ENCODE assay signal across 8 cellular contexts in the genomic region with DNA sequence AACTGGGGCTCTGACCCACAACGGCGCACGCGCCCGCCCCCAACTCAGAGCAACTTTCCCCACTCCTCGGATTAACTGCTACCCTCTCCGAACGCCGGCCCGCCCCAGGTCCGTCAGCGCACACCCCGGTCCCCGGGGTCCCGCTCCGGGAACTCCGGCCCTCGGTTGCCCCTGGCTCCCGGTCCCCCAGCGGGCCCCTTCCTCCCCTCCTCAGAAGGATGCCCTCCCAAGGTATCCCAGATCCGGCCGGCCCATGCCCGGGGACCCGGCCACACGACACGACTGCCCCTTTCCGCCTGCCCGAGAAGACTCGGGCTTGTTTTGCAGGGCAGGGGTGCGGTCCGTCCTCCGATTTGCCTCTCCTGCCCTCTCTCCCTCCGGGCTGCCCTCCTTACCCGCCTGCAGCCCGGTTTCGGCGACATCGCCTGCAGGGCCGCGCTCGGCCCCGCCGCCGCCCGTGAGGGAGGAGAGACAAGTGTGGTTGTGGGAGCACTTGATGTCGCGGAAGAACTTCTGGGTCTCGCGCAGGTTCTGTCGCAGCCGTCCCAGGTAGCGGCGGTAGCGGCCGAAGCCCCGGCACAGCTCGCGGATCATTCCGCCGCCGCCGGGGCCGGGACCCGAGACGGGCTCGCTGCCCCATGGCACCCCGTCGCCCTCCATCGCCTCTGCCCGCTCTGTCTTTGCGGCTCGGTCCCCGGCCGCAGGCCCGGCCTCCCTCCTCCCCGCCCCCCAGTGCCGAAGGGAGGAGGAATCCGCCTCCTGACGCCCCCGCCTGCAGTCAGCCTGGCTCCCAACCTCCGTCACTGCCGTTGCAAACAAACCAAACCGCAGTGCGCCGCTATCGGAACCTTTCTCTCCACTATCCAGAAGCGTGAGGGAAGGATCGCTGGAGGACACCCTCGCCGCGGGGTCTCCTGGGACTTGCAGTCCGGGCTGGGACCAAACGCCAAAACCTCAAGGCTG. TPM values are rescaled to one million over a fixed set of nuclear protein-coding genes. Genes with fewer than 3 reads are reported as not detected.
DNase-seq lines count a peak whose midpoint lies in the region; ATAC-seq and TF ChIP-seq lines count a peak whose summit lies in the region.

A gene with protein sequence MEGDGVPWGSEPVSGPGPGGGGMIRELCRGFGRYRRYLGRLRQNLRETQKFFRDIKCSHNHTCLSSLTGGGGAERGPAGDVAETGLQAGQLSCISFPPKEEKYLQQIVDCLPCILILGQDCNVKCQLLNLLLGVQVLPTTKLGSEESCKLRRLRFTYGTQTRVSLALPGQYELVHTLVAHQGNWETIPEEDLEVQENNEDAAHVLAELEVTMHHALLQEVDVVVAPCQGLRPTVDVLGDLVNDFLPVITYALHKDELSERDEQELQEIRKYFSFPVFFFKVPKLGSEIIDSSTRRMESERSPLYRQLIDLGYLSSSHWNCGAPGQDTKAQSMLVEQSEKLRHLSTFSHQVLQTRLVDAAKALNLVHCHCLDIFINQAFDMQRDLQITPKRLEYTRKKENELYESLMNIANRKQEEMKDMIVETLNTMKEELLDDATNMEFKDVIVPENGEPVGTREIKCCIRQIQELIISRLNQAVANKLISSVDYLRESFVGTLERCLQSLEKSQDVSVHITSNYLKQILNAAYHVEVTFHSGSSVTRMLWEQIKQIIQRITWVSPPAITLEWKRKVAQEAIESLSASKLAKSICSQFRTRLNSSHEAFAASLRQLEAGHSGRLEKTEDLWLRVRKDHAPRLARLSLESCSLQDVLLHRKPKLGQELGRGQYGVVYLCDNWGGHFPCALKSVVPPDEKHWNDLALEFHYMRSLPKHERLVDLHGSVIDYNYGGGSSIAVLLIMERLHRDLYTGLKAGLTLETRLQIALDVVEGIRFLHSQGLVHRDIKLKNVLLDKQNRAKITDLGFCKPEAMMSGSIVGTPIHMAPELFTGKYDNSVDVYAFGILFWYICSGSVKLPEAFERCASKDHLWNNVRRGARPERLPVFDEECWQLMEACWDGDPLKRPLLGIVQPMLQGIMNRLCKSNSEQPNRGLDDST (minus strand): TSS at position 827 of the 963 bp plus-strand sequence. CDS start 167 bp downstream, at position 660.

- peak within 1 kb of the TSS; percentile 66 for H3K4me2 ChIP-seq in parathyroid adenoma (ENCODE audit: low read length)

- DNase-seq in GM12865 (ENCODE audit: low read depth): peak; percentile 95
- DNase-seq in NCI-H1417 treated with DMSO at 0.1 percent for 48 hours (lab: John Stamatoyannopoulos, UW): peak; percentile 57
- DNase-seq in T follicular helper cell (ENCODE audit: low read depth): peak; percentile 86
- DNase-seq in adipocyte (ENCODE audit: low read depth): peak; percentile 97
- peak; percentile 96 to 98 for DNase-seq in cardiac muscle cell (ENCODE audit: low read depth in 1 of 2, low spot score in 1 of 2)
- peak; percentile 96 to 97 for DNase-seq in tibial artery

- H3K4me1 ChIP-seq in adipocyte (ENCODE audit: control insufficient read depth, insufficient read depth, low read length) (peaks cover 6% of the 10 kb centered on the region), cardiac muscle cell (ENCODE audit: low read depth) (no peaks in the 10 kb centered on the region), parathyroid adenoma (peaks cover 2% of the 10 kb centered on the region), tibial artery (peaks cover 0 to 27% (median 14%) of the 10 kb centered on the region in 4 donors)

- TF ChIP-seq CTCF in GM12865 (IDR thresholded peaks at IDR 0.05; ENCODE audit: insufficient read depth, low read depth, low read length, missing control alignments) (no peak), cardiac muscle cell (IDR thresholded peaks at IDR 0.05; ENCODE audit: low read depth, low read length) (no peak), parathyroid adenoma (IDR thresholded peaks at IDR 0.05) (no peak), tibial artery (IDR thresholded peaks at IDR 0.05) (no peak)

- peak within 1 kb of the TSS; percentile 97 for H2AFZ ChIP-seq in parathyroid adenoma

- no peaks in the 10 kb centered on the region for H3K36me3 ChIP-seq in adipocyte (ENCODE audit: control insufficient read depth, insufficient read depth, low read length, severe bottlenecking)
- H3K36me3 ChIP-seq in cardiac muscle cell: no peaks in the 10 kb centered on the region
- H3K36me3 ChIP-seq in parathyroid adenoma (ENCODE audit: control insufficient read depth, insufficient read depth, low read length): no peaks in the 10 kb centered on the region
- no peaks in the 10 kb centered on the region for H3K36me3 ChIP-seq in tibial artery

- ATAC-seq in HG02759 (IDR thresholded peaks at IDR 0.05; ENCODE audit: unreplicated experiment): peak; percentile 89

- peaks cover 25% of the 10 kb centered on the region for H3K79me2 ChIP-seq in parathyroid adenoma

- intact Hi-C loops in tibial artery (cut with DNase I; ENCODE audit: low total_unique reads): loop anchor here (1.0 kb wide), 1 partner anchor 89 kb away; no protein-coding TSS in a partner anchor

- H3K4me3 ChIP-seq in GM12865 (ENCODE audit: low read depth, low read length): peak within 1 kb of the TSS; percentile 80
- peak within 1 kb of the TSS; percentile 92 for H3K4me3 ChIP-seq in adipocyte (ENCODE audit: low read length)
- H3K4me3 ChIP-seq in cardiac muscle cell: peak within 1 kb of the TSS; percentile 73
- H3K4me3 ChIP-seq in parathyroid adenoma (ENCODE audit: low read depth, low read length): peak within 1 kb of the TSS; percentile 67
- H3K4me3 ChIP-seq in tibial artery: peak within 1 kb of the TSS; percentile 89 to 94

- H3K27ac ChIP-seq in cardiac muscle cell (peak within 1 kb of the TSS; percentile 97), parathyroid adenoma (peak within 1 kb of the TSS; percentile 90), tibial artery (peak within 1 kb of the TSS; percentile 90 to 95)

- H3K9ac ChIP-seq in adipocyte (ENCODE audit: low read length) (peak within 1 kb of the TSS; percentile 96), parathyroid adenoma (peak within 1 kb of the TSS; percentile 53)

- H3K9me3 ChIP-seq in adipocyte (ENCODE audit: control insufficient read depth, low read length) (no peaks in the 10 kb centered on the region), cardiac muscle cell (ENCODE audit: low read depth) (no peaks in the 10 kb centered on the region), parathyroid adenoma (ENCODE audit: control insufficient read depth, low read length) (no peaks in the 10 kb centered on the region), tibial artery (no peaks in the 10 kb centered on the region)

- H3K27me3 ChIP-seq in adipocyte (replicated peaks; ENCODE audit: control insufficient read depth, insufficient read depth, low read length): no peaks in the 10 kb centered on the region
- no peaks in the 10 kb centered on the region for H3K27me3 ChIP-seq in cardiac muscle cell
- H3K27me3 ChIP-seq in parathyroid adenoma (ENCODE audit: control insufficient read depth, insufficient read depth, low read length): no peaks in the 10 kb centered on the region
- no peaks in the 10 kb centered on the region for H3K27me3 ChIP-seq in tibial artery

RNA-seq across cellular contexts. Expression of the gene that starts here (rescaled TPM):
- 7.8 and 11.3 TPM in 2 replicates for total RNA-seq in cardiac muscle cell
- polyA plus RNA-seq in cardiac muscle cell: 8.8 and 13.5 TPM in 2 replicates

Comparison
In these comparisons a context has a peak if more than half of its experiments do, and no peak if none do; other contexts are left out.
1. Peak in every context shown above with its lines: DNase-seq, ATAC-seq, H3K4me3 ChIP-seq and H3K27ac ChIP-seq.